Comparison of ENCODE assay signal across 21 cellular contexts in genomic region chr2:33555681-33556080, GRCh38. TPM values are rescaled to one million over a fixed set of nuclear protein-coding genes. Genes with fewer than 3 reads are reported as not detected.
DNase-seq lines count a peak whose midpoint lies in the region; ATAC-seq, FAIRE-seq and TF ChIP-seq lines count a peak whose summit lies in the region.
"Had no signal": no experiment of that assay in that cellular context is flagged by ENCODE, and none has a peak within 500 bp of the region (broad histone marks: within the 10 kb centered on the region; RNA-seq: fewer than 3 reads in every experiment).

No MANE protein-coding gene starts in this region.

- H3K9me1 ChIP-seq in endothelial cell of umbilical vein (replicated peaks; ENCODE audit: control insufficient read depth, extremely low read depth, insufficient read depth, low read length) = no peaks in the 10 kb centered on the region

- no peak overlapping the region for H3K23ac ChIP-seq in neuronal stem cell (ENCODE audit: low read depth, low read length, poor library complexity)

- H3K9ac ChIP-seq in endothelial cell of umbilical vein (replicated peaks; ENCODE audit: extremely low read depth, insufficient read depth, low read length) (peak overlapping the region; percentile 11), neuronal stem cell (ENCODE audit: low read depth, low read length, poor library complexity) (no peak overlapping the region)

- BruUV-seq in endothelial cell of umbilical vein (replicated peaks; lab: Mats Ljungman, UMichigan) = TSS peak; percentile 85

- H4K20me1 ChIP-seq in endothelial cell of umbilical vein (replicated peaks; ENCODE audit: control insufficient read depth, extremely low read depth, insufficient read depth, low read length) = no peaks in the 10 kb centered on the region

- H3K4me2 ChIP-seq in endothelial cell of umbilical vein (ENCODE audit: insufficient read depth, low read length) (peak overlapping the region; percentile 51), neuronal stem cell (ENCODE audit: insufficient read depth, low read length, poor library complexity, severe bottlenecking) (no peak overlapping the region)

- H3K79me2 ChIP-seq in endothelial cell of umbilical vein (ENCODE audit: control insufficient read depth, insufficient read depth, low read length) = no peaks in the 10 kb centered on the region

- no peak overlapping the region for H3K18ac ChIP-seq in neuronal stem cell (ENCODE audit: low read length)

- H3K14ac ChIP-seq in neuronal stem cell (ENCODE audit: low read length) = no peak overlapping the region

- no peak for ATAC-seq in heart right ventricle
- no peak for ATAC-seq in Right ventricle myocardium inferior
- ATAC-seq in omental fat pad (ENCODE audit: low FRiP score) = no peak
- ATAC-seq: effector memory CD8-positive, alpha-beta T cell had no signal

- no peak overlapping the region for H4K8ac ChIP-seq in neuronal stem cell (ENCODE audit: low read depth, low read length)

- no peak overlapping the region for H3K4me3 ChIP-seq in heart right ventricle
- no peak overlapping the region for H3K4me3 ChIP-seq in endothelial cell of umbilical vein (replicated peaks in 1 of 3; ENCODE audit: insufficient read depth in 1 of 3, low read depth in 1 of 3, low read length in 3 of 3)
- no peak overlapping the region for H3K4me3 ChIP-seq in neuronal stem cell (ENCODE audit: low read length in 2 of 2)
- no peak overlapping the region for H3K4me3 ChIP-seq in uterus
- H3K4me3 ChIP-seq: ascending aorta, HAP-1, lung, ovary, tibial artery had no signal

- intact Hi-C loops in heart right ventricle (cut with DNase I) (no loop called here), Right ventricle myocardium inferior (cut with DNase I) (no loop called here), endothelial cell of umbilical vein (cut with micrococcal nuclease) (loop anchor here (1.0 to 2.0 kb wide), 2 partner anchors 59 to 79 kb away; partner anchors contain the start of gene RASGRP3), uterus (cut with DNase I; ENCODE audit: low total_unique reads) (no loop called here)

- H3K27me3 ChIP-seq in heart right ventricle (no peaks in the 10 kb centered on the region), endothelial cell of umbilical vein (ENCODE audit: control insufficient read depth in 2 of 2, insufficient read depth in 2 of 2, low read length in 2 of 2) (no peaks in the 10 kb centered on the region), neuronal stem cell (ENCODE audit: control insufficient read depth in 3 of 3, insufficient read depth in 3 of 3, low read depth in 1 of 3, low read length in 3 of 3) (no peaks in the 10 kb centered on the region), uterus (no peaks in the 10 kb centered on the region)
- H3K27me3 ChIP-seq: ascending aorta, ovary, tibial artery had no signal

- CTCF ChIA-PET in endothelial cell of umbilical vein (lab: Charles Lee) (interaction anchor here (0.7 to 2.2 kb wide), 14 partner anchors 8 to 120 kb away, joined by 3 to 9 read pairs (median 4); partner anchors contain the start of gene RASGRP3), HEK293T (lab: Yijun Ruan, JAX) (no interaction called here)

- H2BK120ac ChIP-seq in neuronal stem cell (ENCODE audit: low read depth, low read length) = no peak overlapping the region

- FAIRE-seq in endothelial cell of umbilical vein (lab: Jason Lieb, UNC) = peak; percentile 12

- peaks cover 3 to 48% (median 34%) of the 10 kb centered on the region in 9 donors for H3K4me1 ChIP-seq in heart right ventricle
- H3K4me1 ChIP-seq in endothelial cell of umbilical vein (ENCODE audit: control insufficient read depth, extremely low read depth, insufficient read depth, low read length) = peaks cover 26% of the 10 kb centered on the region
- H3K4me1 ChIP-seq in neuronal stem cell (ENCODE audit: control insufficient read depth in 2 of 2, insufficient read depth in 1 of 2, low read depth in 1 of 2, low read length in 2 of 2) = peaks cover 0 to 4% of the 10 kb centered on the region in 2 donors
- peaks cover 0 to 5% of the 10 kb centered on the region in 2 donors for H3K4me1 ChIP-seq in uterus
- H3K4me1 ChIP-seq: ascending aorta, HAP-1 had no signal

- no peak overlapping the region for H2BK12ac ChIP-seq in neuronal stem cell (ENCODE audit: low read length)

- H4K91ac ChIP-seq in neuronal stem cell (ENCODE audit: low read depth, low read length, poor library complexity) = no peak overlapping the region

- H2BK15ac ChIP-seq in neuronal stem cell (ENCODE audit: low read length) = no peak overlapping the region

- peak overlapping the region in 9 of 10 donors; percentile 50 to 87 (median 72) for H3K27ac ChIP-seq in heart right ventricle
- peak overlapping the region; percentile 73 for H3K27ac ChIP-seq in endothelial cell of umbilical vein (ENCODE audit: insufficient read depth, low read depth, low read length)
- no peak overlapping the region for H3K27ac ChIP-seq in neuronal stem cell (replicated peaks; ENCODE audit: low read length)
- peak overlapping the region; percentile 60 to 72 for H3K27ac ChIP-seq in uterus
- H3K27ac ChIP-seq: ovary had no signal

- DNase-seq in heart right ventricle (no peak), Right ventricle myocardium inferior (ENCODE audit: missing footprints) (no peak), endothelial cell of umbilical vein (ENCODE audit: low read depth, low spot score) (no peak), neuronal stem cell (ENCODE audit: low spot score) (no peak), uterus (no peak), omental fat pad (ENCODE audit: low spot score) (no peak), HEK293T (ENCODE audit: extremely low spot score) (no peak), NCI-H2081 (lab: John Stamatoyannopoulos, UW) (no peak)
- DNase-seq: activated naive CD4-positive, alpha-beta T cell treated with anti-CD3 and anti-CD28 coated beads, Interleukin-2, amount 50 U/mL, for 16 hours; effector memory CD8-positive, alpha-beta T cell; glutamatergic neuron; NCI-H1417 treated with DMSO at 0.1 percent for 48 hours; NCI-H2171; NCI-H69; stimulated activated CD4-positive, alpha-beta T cell treated with anti-CD3 and anti-CD28 coated beads, Interleukin-2, amount 100 ng/mL, for 24 hours; stimulated activated naive CD4-positive, alpha-beta T cell treated with Interleukin-2 at 50 U/mL for 16 hours had no signal

- H3K36me3 ChIP-seq in heart right ventricle = peaks cover 0 to 64% (median 7%) of the 10 kb centered on the region in 9 donors
- H3K36me3 ChIP-seq in endothelial cell of umbilical vein (ENCODE audit: control insufficient read depth in 2 of 2, extremely low read depth in 1 of 2, insufficient read depth in 2 of 2, low read length in 2 of 2) = no peaks in the 10 kb centered on the region
- no peaks in the 10 kb centered on the region for H3K36me3 ChIP-seq in neuronal stem cell (replicated peaks in 1 of 2; ENCODE audit: control insufficient read depth in 2 of 2, insufficient read depth in 2 of 2, low read length in 2 of 2)
- no peaks in the 10 kb centered on the region for H3K36me3 ChIP-seq in uterus
- H3K36me3 ChIP-seq: ascending aorta, HAP-1, ovary, tibial artery had no signal

- dilution Hi-C loops in endothelial cell of umbilical vein (cut with MboI; ENCODE audit: extremely low pct_ligation_motif_present, low sequenced_read_pairs) = no loop called here

- no peak overlapping the region for H3K4ac ChIP-seq in neuronal stem cell (ENCODE audit: low read length)

- H2BK5ac ChIP-seq in neuronal stem cell (ENCODE audit: low read length) = no peak overlapping the region

- no peaks in the 10 kb centered on the region for H3K9me3 ChIP-seq in heart right ventricle
- no peaks in the 10 kb centered on the region for H3K9me3 ChIP-seq in endothelial cell of umbilical vein (replicated peaks; ENCODE audit: control insufficient read depth, insufficient read depth, low read length)
- H3K9me3 ChIP-seq in neuronal stem cell (replicated peaks in 1 of 2; ENCODE audit: control insufficient read depth in 2 of 2, insufficient read depth in 1 of 2, low read depth in 1 of 2, low read length in 2 of 2) = no peaks in the 10 kb centered on the region
- no peaks in the 10 kb centered on the region for H3K9me3 ChIP-seq in uterus
- H3K9me3 ChIP-seq: ascending aorta, HAP-1, ovary, tibial artery had no signal

- TF ChIP-seq POLR2A in endothelial cell of umbilical vein (IDR thresholded peaks at IDR 0.05; ENCODE audit: low read depth, low read length) = no peak
- TF ChIP-seq POLR2A in uterus (IDR thresholded peaks at IDR 0.05) = no peak

- POLR2A ChIA-PET in endothelial cell of umbilical vein (lab: Charles Lee) = interaction anchor here (0.6 to 1.2 kb wide), 4 partner anchors 18 to 79 kb away, joined by 3 to 5 read pairs (median 4); partner anchors contain the start of gene RASGRP3
- POLR2A ChIA-PET in HEK293T (lab: Yijun Ruan, JAX) = no interaction called here

- H2AK5ac ChIP-seq in neuronal stem cell (ENCODE audit: low read depth, low read length) = no peak overlapping the region

- H2AFZ ChIP-seq in endothelial cell of umbilical vein (ENCODE audit: low read depth, low read length) (peak overlapping the region; percentile 48), neuronal stem cell (ENCODE audit: low read length) (peak overlapping the region; percentile 85)

- TF ChIP-seq CTCF in heart right ventricle (IDR thresholded peaks at IDR 0.05) = no peak
- no peak for TF ChIP-seq CTCF in endothelial cell of umbilical vein (IDR thresholded peaks at IDR 0.05; ENCODE audit: extremely low read depth in 1 of 2, insufficient read depth in 1 of 2, low read depth in 1 of 2, low read length in 2 of 2)
- no peak for TF ChIP-seq CTCF in uterus (IDR thresholded peaks at IDR 0.05)
- no peak for TF ChIP-seq CTCF in omental fat pad (IDR thresholded peaks at IDR 0.05)

- no peaks in the 10 kb centered on the region for H3K79me1 ChIP-seq in neuronal stem cell (ENCODE audit: low read depth, low read length)

- 65 to 68% methylated on average over 3 of the region's 3 CpGs for WGBS in heart right ventricle, 2 donors
- no CpG with 5 or more reads among the region's 3 CpGs for WGBS in neuronal stem cell (ENCODE audit: extremely low coverage in 2 of 2, insufficient read length in 2 of 2, insufficient replicate concordance in 1 of 2), 2 donors

RNA-seq across cellular contexts. Expression of gene FAM98A, which starts 43.4 kb away (rescaled TPM):
- total RNA-seq in heart right ventricle (10 to 100 TPM; 61.5 to 92.3 (median 70.9) TPM), Right ventricle myocardium inferior (88.0 TPM), endothelial cell of umbilical vein (85.9 and 97.1 TPM in 2 replicates), uterus (1,000 to 10,000 TPM in 1 of 4 donors, 100 to 1,000 TPM in 1, 10 to 100 TPM in 2; 19.7 to 2,496 (median 73.0) TPM), omental fat pad (10 to 100 TPM; 22.9 to 65.5 (median 60.3) TPM)
- polyA plus RNA-seq in heart right ventricle (10 to 100 TPM; 27.7 to 33.5 TPM), endothelial cell of umbilical vein (34.6 and 52.8 TPM in 2 replicates)
- 93.4 and 171 TPM in 2 replicates for polyA plus RNA-seq in endothelial cell of umbilical vein (2011; cell fraction: cytosol; rRNA removed)
- 123 and 193 TPM in 2 replicates for polyA plus RNA-seq in endothelial cell of umbilical vein (2011; cell fraction: nucleus; rRNA removed)
- polyA plus RNA-seq in endothelial cell of umbilical vein (2012) = 169 and 252 TPM in 2 replicates
- 58.5 and 159 TPM in 2 replicates for polyA minus RNA-seq in endothelial cell of umbilical vein
- polyA minus RNA-seq in endothelial cell of umbilical vein (2011; cell fraction: cytosol; rRNA and poly(A)+ RNA removed) = 16.3 TPM
- 46.0 and 52.1 TPM in 2 replicates for polyA minus RNA-seq in endothelial cell of umbilical vein (2011; cell fraction: nucleus; rRNA and poly(A)+ RNA removed)
- 25.8 TPM for polyA plus RNA-seq in neuronal stem cell (2013, experiment 1 of 2)
- 25.5 TPM for polyA plus RNA-seq in neuronal stem cell (2013, experiment 2 of 2)
